ENCODE assay signal across 30 cellular contexts in the genomic region with DNA sequence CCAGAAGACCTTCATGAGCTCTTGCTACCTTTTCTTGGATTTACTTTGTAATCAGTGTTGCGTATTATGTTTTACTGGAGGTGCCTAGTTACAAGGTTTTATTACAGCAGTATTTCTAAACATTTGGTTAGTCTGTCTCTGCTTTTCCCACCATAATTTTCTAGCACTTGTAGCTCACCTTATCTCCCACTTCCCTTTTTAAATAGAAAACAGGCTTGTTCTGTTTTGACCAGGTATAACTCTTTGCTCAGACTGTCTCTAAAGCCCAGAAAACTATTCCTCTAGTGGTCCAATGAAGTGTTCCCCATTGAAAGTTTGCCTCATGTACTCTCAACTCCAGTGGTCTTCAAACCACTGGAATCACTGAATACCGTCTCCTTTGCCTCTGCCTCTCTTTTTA. TPM values are rescaled to one million over a fixed set of nuclear protein-coding genes. Genes with fewer than 3 reads are reported as not detected.
DNase-seq lines count a peak whose midpoint lies in the region; ATAC-seq, FAIRE-seq and TF ChIP-seq lines count a peak whose summit lies in the region.
"Had no signal": no experiment of that assay in that cellular context is flagged by ENCODE, and none has a peak within 500 bp of the region (broad histone marks: within the 10 kb centered on the region; RNA-seq: fewer than 3 reads in every experiment).

No MANE protein-coding gene starts in this region.

- H3K9ac ChIP-seq in PC-3 (ENCODE audit: low read length) (no peak overlapping the region), endothelial cell of umbilical vein (replicated peaks; ENCODE audit: extremely low read depth, insufficient read depth, low read length) (no peak overlapping the region)

- CTCF ChIA-PET in activated naive CD4-positive, alpha-beta T cell treated with anti-CD3 and anti-CD28 coated beads, Interleukin-2, amount 10 ng/mL, durations not matched to agents 7 days and 5 days (lab: Charles Lee), result no interaction called here
- CTCF ChIA-PET in PC-3 (lab: Charles Lee) (no interaction called here), endothelial cell of umbilical vein (lab: Charles Lee) (interaction anchor here (1.1 to 1.2 kb wide), 2 partner anchors 10 to 41 kb away, joined by 3 to 4 read pairs; no protein-coding TSS in a partner anchor)

- H3F3A ChIP-seq in PC-3 (ENCODE audit: low read length, unreplicated experiment), result no peaks in the 10 kb centered on the region

- WGBS in suprapubic skin, result 50% methylated on average over 2 of the region's 2 CpGs

- H3K36me3 ChIP-seq in PC-3 (ENCODE audit: low read depth, low read length) (no peaks in the 10 kb centered on the region), endothelial cell of umbilical vein (ENCODE audit: control insufficient read depth in 2 of 2, extremely low read depth in 1 of 2, insufficient read depth in 2 of 2, low read length in 2 of 2) (no peaks in the 10 kb centered on the region), suprapubic skin (no peaks in the 10 kb centered on the region)
- H3K36me3 ChIP-seq: HAP-1, SJCRH30, upper lobe of right lung had no signal

- peak overlapping the region; percentile 26 for H3K27ac Mint-ChIP-seq in activated naive CD4-positive, alpha-beta T cell treated with anti-CD3 and anti-CD28 coated beads, Interleukin-2, amount 50 U/mL, for 24 hours
- no peak overlapping the region for H3K27ac Mint-ChIP-seq in activated naive CD4-positive, alpha-beta T cell treated with anti-CD3 and anti-CD28 coated beads, Interleukin-2, amount 10 ng/mL, durations not matched to agents 7 days and 5 days
- H3K27ac Mint-ChIP-seq: activated CD4-positive, alpha-beta T cell treated with anti-CD3 and anti-CD28 coated beads, Interleukin-2, amount 10 ng/mL, durations not matched to agents 24 days and 14 days had no signal

- TF ChIP-seq EP300 in suprapubic skin (IDR thresholded peaks at IDR 0.05), result no peak

- H4K20me1 ChIP-seq in PC-3 (ENCODE audit: low read length), result no peaks in the 10 kb centered on the region
- no peaks in the 10 kb centered on the region for H4K20me1 ChIP-seq in endothelial cell of umbilical vein (replicated peaks; ENCODE audit: control insufficient read depth, extremely low read depth, insufficient read depth, low read length)

- DNase-seq in activated naive CD4-positive, alpha-beta T cell treated with anti-CD3 and anti-CD28 coated beads, Interleukin-2, amount 10 ng/mL, durations not matched to agents 7 days and 5 days, result no peak
- DNase-seq in PC-3 (no peak), endothelial cell of umbilical vein (ENCODE audit: low read depth, low spot score) (no peak), suprapubic skin (ENCODE audit: low spot score in 2 of 2) (no peak), left cardiac atrium (no peak), ecto neural progenitor cell (ENCODE audit: low spot score) (no peak)
- DNase-seq: activated CD4-positive, alpha-beta T cell treated with anti-CD3 and anti-CD28 coated beads, Interleukin-2, amount 10 ng/mL, durations not matched to agents 24 days and 14 days; activated gamma-delta T cell; CD8-positive, alpha-beta memory T cell; DMS 273 treated with DMSO at 0.1 percent for 48 hours; head of caudate nucleus; Karpas-422; MV-4-11; natural killer cell; NCI-H1436 treated with DMSO at 0.1 percent for 48 hours; NCI-H774; SJCRH30; T1000; upper lobe of right lung had no signal

- H3K4me1 ChIP-seq in PC-3 (ENCODE audit: insufficient read depth, low read length) (peaks cover 39% of the 10 kb centered on the region), endothelial cell of umbilical vein (ENCODE audit: control insufficient read depth, extremely low read depth, insufficient read depth, low read length) (peaks cover 26% of the 10 kb centered on the region), suprapubic skin (peaks cover 32% of the 10 kb centered on the region)
- H3K4me1 ChIP-seq: SJCRH30 had no signal

- dilution Hi-C loops in endothelial cell of umbilical vein (cut with MboI; ENCODE audit: extremely low pct_ligation_motif_present, low sequenced_read_pairs), result no loop called here

- H3K4me3 ChIP-seq in PC-3 (ENCODE audit: low read length) (no peak overlapping the region), endothelial cell of umbilical vein (replicated peaks in 1 of 3; ENCODE audit: insufficient read depth in 1 of 3, low read depth in 1 of 3, low read length in 3 of 3) (no peak overlapping the region), suprapubic skin (no peak overlapping the region)
- H3K4me3 ChIP-seq: coronary artery, HAP-1, SJCRH30, upper lobe of right lung had no signal

- BruUV-seq in PC-3 (replicated peaks; lab: Mats Ljungman, UMichigan) (no TSS peak), endothelial cell of umbilical vein (replicated peaks; lab: Mats Ljungman, UMichigan) (no TSS peak)

- H3K27me3 ChIP-seq in PC-3 (ENCODE audit: low read length) (no peaks in the 10 kb centered on the region), endothelial cell of umbilical vein (ENCODE audit: control insufficient read depth in 2 of 2, insufficient read depth in 2 of 2, low read length in 2 of 2) (no peaks in the 10 kb centered on the region), suprapubic skin (no peaks in the 10 kb centered on the region)
- H3K27me3 ChIP-seq: SJCRH30, upper lobe of right lung had no signal

- intact Hi-C loops in PC-3 (cut with micrococcal nuclease) (no loop called here), endothelial cell of umbilical vein (cut with micrococcal nuclease) (no loop called here), left cardiac atrium (cut with DNase I) (no loop called here)

- H3K9me1 ChIP-seq in endothelial cell of umbilical vein (replicated peaks; ENCODE audit: control insufficient read depth, extremely low read depth, insufficient read depth, low read length), result no peaks in the 10 kb centered on the region

- no peak for TF ChIP-seq POLR2A in endothelial cell of umbilical vein (IDR thresholded peaks at IDR 0.05; ENCODE audit: low read depth, low read length)
- no peak for TF ChIP-seq POLR2A in suprapubic skin (IDR thresholded peaks at IDR 0.05)

- H3K27ac ChIP-seq in PC-3 (ENCODE audit: low read length) (peak overlapping the region; percentile 94), endothelial cell of umbilical vein (ENCODE audit: insufficient read depth, low read depth, low read length) (peak overlapping the region; percentile 21), suprapubic skin (peak overlapping the region; percentile 20)
- H3K27ac ChIP-seq: 22Rv1, coronary artery, SJCRH30, upper lobe of right lung, VCaP had no signal

- H2AFZ ChIP-seq in PC-3 (ENCODE audit: low read length) (no peak overlapping the region), endothelial cell of umbilical vein (ENCODE audit: low read depth, low read length) (no peak overlapping the region)

- peaks cover 4% of the 10 kb centered on the region for H3K36me3 Mint-ChIP-seq in activated naive CD4-positive, alpha-beta T cell treated with anti-CD3 and anti-CD28 coated beads, Interleukin-2, amount 50 U/mL, for 24 hours
- peaks cover 7% of the 10 kb centered on the region for H3K36me3 Mint-ChIP-seq in activated naive CD4-positive, alpha-beta T cell treated with anti-CD3 and anti-CD28 coated beads, Interleukin-2, amount 10 ng/mL, durations not matched to agents 7 days and 5 days

- no peaks in the 10 kb centered on the region for H3K9me2 ChIP-seq in PC-3 (replicated peaks; ENCODE audit: low read length)

- H3K79me2 ChIP-seq in PC-3 (ENCODE audit: low read length) (peaks cover 12% of the 10 kb centered on the region), endothelial cell of umbilical vein (ENCODE audit: control insufficient read depth, insufficient read depth, low read length) (peaks cover 44% of the 10 kb centered on the region)

- peaks cover 66% of the 10 kb centered on the region for H3K4me1 Mint-ChIP-seq in activated naive CD4-positive, alpha-beta T cell treated with anti-CD3 and anti-CD28 coated beads, Interleukin-2, amount 50 U/mL, for 24 hours
- H3K4me1 Mint-ChIP-seq in activated naive CD4-positive, alpha-beta T cell treated with anti-CD3 and anti-CD28 coated beads, Interleukin-2, amount 10 ng/mL, durations not matched to agents 7 days and 5 days, result peaks cover 34% of the 10 kb centered on the region

- H3K9me3 ChIP-seq in PC-3 (ENCODE audit: low read length) (no peaks in the 10 kb centered on the region), endothelial cell of umbilical vein (replicated peaks; ENCODE audit: control insufficient read depth, insufficient read depth, low read length) (no peaks in the 10 kb centered on the region), suprapubic skin (no peaks in the 10 kb centered on the region)
- H3K9me3 ChIP-seq: HAP-1, SJCRH30, upper lobe of right lung had no signal

- no peaks in the 10 kb centered on the region for H3K9me3 Mint-ChIP-seq in activated naive CD4-positive, alpha-beta T cell treated with anti-CD3 and anti-CD28 coated beads, Interleukin-2, amount 50 U/mL, for 24 hours
- no peaks in the 10 kb centered on the region for H3K9me3 Mint-ChIP-seq in activated naive CD4-positive, alpha-beta T cell treated with anti-CD3 and anti-CD28 coated beads, Interleukin-2, amount 10 ng/mL, durations not matched to agents 7 days and 5 days
- H3K9me3 Mint-ChIP-seq: activated CD4-positive, alpha-beta T cell treated with anti-CD3 and anti-CD28 coated beads, Interleukin-2, amount 10 ng/mL, durations not matched to agents 24 days and 14 days; CD8-positive, alpha-beta memory T cell; natural killer cell; stimulated activated effector memory CD8-positive, alpha-beta T cell treated with anti-CD3 and anti-CD28 coated beads, Interleukin-12 subunit alpha, Interleukin-12 subunit beta, amount 100 ng/mL, for 72 hours had no signal

- no peak overlapping the region for H3K4me3 Mint-ChIP-seq in activated naive CD4-positive, alpha-beta T cell treated with anti-CD3 and anti-CD28 coated beads, Interleukin-2, amount 50 U/mL, for 24 hours
- no peak overlapping the region for H3K4me3 Mint-ChIP-seq in activated naive CD4-positive, alpha-beta T cell treated with anti-CD3 and anti-CD28 coated beads, Interleukin-2, amount 10 ng/mL, durations not matched to agents 7 days and 5 days
- H3K4me3 Mint-ChIP-seq: activated CD4-positive, alpha-beta T cell treated with anti-CD3 and anti-CD28 coated beads, Interleukin-2, amount 10 ng/mL, durations not matched to agents 24 days and 14 days; CD8-positive, alpha-beta memory T cell; natural killer cell; stimulated activated effector memory CD8-positive, alpha-beta T cell treated with anti-CD3 and anti-CD28 coated beads, Interleukin-12 subunit alpha, Interleukin-12 subunit beta, amount 100 ng/mL, for 72 hours had no signal

- H3K4me2 ChIP-seq in PC-3 (ENCODE audit: low read length), result no peak overlapping the region
- H3K4me2 ChIP-seq in endothelial cell of umbilical vein (ENCODE audit: insufficient read depth, low read length), result no peak overlapping the region

- TF ChIP-seq CTCF in PC-3 (conservative IDR thresholded peaks at IDR 0.05; ENCODE audit: low read depth, low read length) (no peak), endothelial cell of umbilical vein (IDR thresholded peaks at IDR 0.05; ENCODE audit: extremely low read depth in 1 of 2, insufficient read depth in 1 of 2, low read depth in 1 of 2, low read length in 2 of 2) (no peak), suprapubic skin (IDR thresholded peaks at IDR 0.05) (no peak)

- ATAC-seq in PC-3 (no peak), left cardiac atrium (no peak), GM19324 (IDR thresholded peaks at IDR 0.05; ENCODE audit: low FRiP score, unreplicated experiment) (no peak)
- ATAC-seq: esophagus mucosa; natural killer cell; stimulated activated effector memory CD8-positive, alpha-beta T cell treated with anti-CD3 and anti-CD28 coated beads, Interleukin-12 subunit alpha, Interleukin-12 subunit beta, amount 100 ng/mL, for 72 hours; upper lobe of right lung had no signal

- POLR2A ChIA-PET in PC-3 (lab: Charles Lee; ENCODE audit: unreplicated experiment), result interaction anchor here (0.8 kb wide), 1 partner anchor 44 kb away, joined by 6 read pairs; a partner anchor contains a TSS
- POLR2A ChIA-PET in endothelial cell of umbilical vein (lab: Charles Lee), result interaction anchor here (1.2 to 1.5 kb wide), 1 partner anchor 28 kb away, joined by 4 to 5 read pairs; no protein-coding TSS in a partner anchor

- no peaks in the 10 kb centered on the region for H3K27me3 Mint-ChIP-seq in activated naive CD4-positive, alpha-beta T cell treated with anti-CD3 and anti-CD28 coated beads, Interleukin-2, amount 50 U/mL, for 24 hours
- H3K27me3 Mint-ChIP-seq in activated naive CD4-positive, alpha-beta T cell treated with anti-CD3 and anti-CD28 coated beads, Interleukin-2, amount 10 ng/mL, durations not matched to agents 7 days and 5 days, result no peaks in the 10 kb centered on the region
- H3K27me3 Mint-ChIP-seq: activated CD4-positive, alpha-beta T cell treated with anti-CD3 and anti-CD28 coated beads, Interleukin-2, amount 10 ng/mL, durations not matched to agents 24 days and 14 days; CD8-positive, alpha-beta memory T cell had no signal

- no peak for FAIRE-seq in endothelial cell of umbilical vein (lab: Jason Lieb, UNC)
- FAIRE-seq: astrocyte, GM12892, keratinocyte had no signal

RNA-seq across cellular contexts. Expression of a gene that starts 43.9 kb away (rescaled TPM):
- total RNA-seq in PC-3 (2014; rRNA removed) (8.1 and 9.4 TPM in 2 replicates), endothelial cell of umbilical vein (80.7 and 106 TPM in 2 replicates), suprapubic skin (100 to 1,000 TPM in 2 of 4 donors, 10 to 100 TPM in 2; 67.2 to 175 (median 103) TPM), left cardiac atrium (10 to 100 TPM; 68.1 to 78.4 TPM)
- 18.6 and 26.2 TPM in 2 replicates for polyA plus RNA-seq in endothelial cell of umbilical vein
- 29.9 and 34.0 TPM in 2 replicates for polyA plus RNA-seq in endothelial cell of umbilical vein (2011; cell fraction: cytosol; rRNA removed)
- polyA plus RNA-seq in endothelial cell of umbilical vein (2011; cell fraction: nucleus; rRNA removed), result 74.4 and 112 TPM in 2 replicates
- 31.7 and 34.1 TPM in 2 replicates for polyA plus RNA-seq in endothelial cell of umbilical vein (2012)
- polyA minus RNA-seq in endothelial cell of umbilical vein, result 94.9 and 108 TPM in 2 replicates
- 24.1 TPM for polyA minus RNA-seq in endothelial cell of umbilical vein (2011; cell fraction: cytosol; rRNA and poly(A)+ RNA removed)
- 154 and 179 TPM in 2 replicates for polyA minus RNA-seq in endothelial cell of umbilical vein (2011; cell fraction: nucleus; rRNA and poly(A)+ RNA removed)

Comparison
In these comparisons a context has a peak if more than half of its experiments do, and no peak if none do; other contexts are left out.
1. H3K27ac ChIP-seq: peak in every context shown above with its lines; median percentile 94 in PC-3; 21 in endothelial cell of umbilical vein; 20 in suprapubic skin.